14 cellular contexts compared by ENCODE assay signal in genomic region chr16:49366669-49367068, GRCh38. TPM values are rescaled to one million over a fixed set of nuclear protein-coding genes. Genes with fewer than 3 reads are reported as not detected.
DNase-seq lines count a peak whose midpoint lies in the region; ATAC-seq and TF ChIP-seq lines count a peak whose summit lies in the region.
"Had no signal": no experiment of that assay in that cellular context is flagged by ENCODE, and none has a peak within 500 bp of the region (broad histone marks: within the 10 kb centered on the region; RNA-seq: fewer than 3 reads in every experiment).

No MANE protein-coding gene starts in this region.

- 94% methylated on average over 3 of the region's 3 CpGs for WGBS in HUES64
- 35 to 46% (median 44%) methylated on average over 3 of the region's 3 CpGs for WGBS in spleen, 5 donors

- peaks cover 43% of the 10 kb centered on the region for H3K4me1 ChIP-seq in HUES64 (ENCODE audit: insufficient read depth, low read length)
- peaks cover 0 to 5% (median 0%) of the 10 kb centered on the region in 6 donors for H3K4me1 ChIP-seq in spleen
- H3K4me1 ChIP-seq: heart right ventricle, vagina had no signal

- no peaks in the 10 kb centered on the region for H3K27me3 ChIP-seq in HUES64 (ENCODE audit: insufficient read depth, low read length)
- H3K27me3 ChIP-seq in spleen (replicated peaks in 1 of 7) = peaks cover 0 to 6% (median 0%) of the 10 kb centered on the region in 7 donors
- H3K27me3 ChIP-seq: heart right ventricle, vagina had no signal

- TF ChIP-seq POLR2A in spleen (IDR thresholded peaks at IDR 0.05) = no peak

- H3K9me3 ChIP-seq in HUES64 (ENCODE audit: insufficient read depth, low read depth, low read length) (no peaks in the 10 kb centered on the region), spleen (peaks cover 0 to 5% (median 0%) of the 10 kb centered on the region in 8 donors)
- H3K9me3 ChIP-seq: heart right ventricle, vagina had no signal

- ATAC-seq in GM19351 (IDR thresholded peaks at IDR 0.05; ENCODE audit: unreplicated experiment) (peak; percentile 46), HG02852 (IDR thresholded peaks at IDR 0.05; ENCODE audit: unreplicated experiment) (peak; percentile 40)
- no peak for ATAC-seq in stimulated activated naive CD8-positive, alpha-beta T cell treated with anti-CD3 and anti-CD28 coated beads, Interleukin-15, Interleukin-2, amounts not matched to agents 100 U/mL and 50 U/mL, for 24 hours

- intact Hi-C loops in spleen (cut with DNase I; ENCODE audit: low total_unique reads) = no loop called here

- DNase-seq in spleen (no peak), NCI-H510A treated with DMSO at 0.1 percent for 48 hours (lab: John Stamatoyannopoulos, UW) (no peak), coronary artery (ENCODE audit: low spot score) (no peak)
- no peak for DNase-seq in stimulated activated naive CD8-positive, alpha-beta T cell treated with anti-CD3 and anti-CD28 coated beads, Interleukin-15, Interleukin-2, amounts not matched to agents 100 U/mL and 50 U/mL, for 24 hours
- DNase-seq: activated CD4-positive, alpha-beta T cell treated with anti-CD3 and anti-CD28 coated beads, Interleukin-2, amount 10 ng/mL, durations not matched to agents 24 days and 14 days; heart right ventricle; mesendoderm; NCI-H1930; SIG-M5 had no signal

- H3K36me3 ChIP-seq in HUES64 (ENCODE audit: insufficient read depth, low read length) (no peaks in the 10 kb centered on the region), spleen (no peaks in the 10 kb centered on the region)
- H3K36me3 ChIP-seq: heart right ventricle, vagina had no signal

- TF ChIP-seq CTCF in spleen (IDR thresholded peaks at IDR 0.05 in 8 of 11, conservative IDR thresholded peaks at IDR 0.05 in 3 of 11) (no peak), coronary artery (IDR thresholded peaks at IDR 0.05) (no peak)

- peak overlapping the region; percentile 98; the same call in 1 of the 2 replicates for H3K27ac ChIP-seq in HUES64 (ENCODE audit: low read depth, low read length)
- peak overlapping the region in 6 of 8 donors; percentile 32 to 71 (median 62) for H3K27ac ChIP-seq in spleen
- H3K27ac ChIP-seq in coronary artery = no peak overlapping the region
- H3K27ac ChIP-seq: heart right ventricle, vagina had no signal

- H3K9ac ChIP-seq in HUES64 (ENCODE audit: low read depth, low read length) = no peak overlapping the region

- H3K4me3 ChIP-seq in HUES64 (ENCODE audit: low read length) (no peak overlapping the region), spleen (no peak overlapping the region), coronary artery (no peak overlapping the region)
- H3K4me3 ChIP-seq: heart right ventricle, vagina had no signal

RNA-seq across cellular contexts. Expression of gene C16orf78, which starts 6.9 kb away (rescaled TPM):
- polyA plus RNA-seq in HUES64 (2013, experiment 1 of 2) = not detected
- not detected for polyA plus RNA-seq in HUES64 (2013, experiment 2 of 2)
- not detected for total RNA-seq in spleen
- polyA plus RNA-seq in spleen = not detected
- total RNA-seq: activated CD4-positive, alpha-beta T cell treated with anti-CD3 and anti-CD28 coated beads, Interleukin-2, amount 10 ng/mL, durations not matched to agents 24 days and 14 days; heart right ventricle; renal cortical epithelial cell; vagina had no signal
- polyA plus RNA-seq: heart right ventricle had no signal

Comparison
In these comparisons a context has a peak if more than half of its experiments do, and no peak if none do; other contexts are left out.
1. H3K27ac ChIP-seq: peak in HUES64 (single experiment) and spleen (6 of 8); none in coronary artery (0 of 2).